ENCODE assay signal across 18 cellular contexts in the genomic region with DNA sequence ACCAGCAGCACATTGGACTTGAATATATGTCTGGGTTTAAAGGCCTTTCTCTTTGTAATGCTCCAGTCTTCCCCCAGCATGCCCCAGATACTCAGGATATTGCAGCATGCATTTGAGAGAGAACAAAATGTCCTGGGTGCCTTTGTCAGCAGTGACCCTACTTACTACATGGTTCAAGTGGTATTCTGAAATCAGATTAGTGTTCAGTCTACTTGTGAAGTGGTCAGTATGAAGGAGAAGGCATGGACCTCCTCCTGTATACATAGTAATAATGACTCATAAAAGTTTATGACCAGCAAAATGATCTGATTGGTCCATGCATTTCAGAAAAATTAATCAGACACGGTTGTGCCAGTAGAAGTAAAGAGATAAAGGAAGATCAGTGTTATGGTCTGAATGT. TPM values are rescaled to one million over a fixed set of nuclear protein-coding genes. Genes with fewer than 3 reads are reported as not detected.
DNase-seq lines count a peak whose midpoint lies in the region; ATAC-seq and TF ChIP-seq lines count a peak whose summit lies in the region.
"Had no signal": no experiment of that assay in that cellular context is flagged by ENCODE, and none has a peak within 500 bp of the region (broad histone marks: within the 10 kb centered on the region; RNA-seq: fewer than 3 reads in every experiment).

No MANE protein-coding gene starts in this region.

- no peak overlapping the region for H3K4me3 Mint-ChIP-seq in osteocyte (ENCODE audit: unreplicated experiment)
- H3K4me3 Mint-ChIP-seq: activated naive CD8-positive, alpha-beta T cell treated with anti-CD3 and anti-CD28 coated beads for 36 hours had no signal

- H3K27ac Mint-ChIP-seq in osteocyte (ENCODE audit: unreplicated experiment): peak overlapping the region; percentile 45
- H3K27ac Mint-ChIP-seq: activated naive CD8-positive, alpha-beta T cell treated with anti-CD3 and anti-CD28 coated beads for 36 hours had no signal

- no peak for TF ChIP-seq CTCF in osteocyte (IDR thresholded peaks at IDR 0.05)

- peak; percentile 45 for DNase-seq in AG08396 (ENCODE audit: low spot score)
- DNase-seq in RKO (ENCODE audit: low spot score): peak; percentile 66
- peak; percentile 78 for DNase-seq in fibroblast of gingiva (ENCODE audit: low read depth)
- DNase-seq in osteocyte (ENCODE audit: extremely low spot score, unreplicated experiment): no peak
- no peak for DNase-seq in SHP77 (lab: John Stamatoyannopoulos, UW)
- DNase-seq: activated naive CD8-positive, alpha-beta T cell treated with anti-CD3 and anti-CD28 coated beads for 36 hours; AML-193; dorsolateral prefrontal cortex; heart right ventricle; NCI-H187; nucleus accumbens; uterus; WERI-Rb-1 had no signal

- H3K9me3 Mint-ChIP-seq in osteocyte (ENCODE audit: unreplicated experiment): no peaks in the 10 kb centered on the region
- H3K9me3 Mint-ChIP-seq: activated naive CD8-positive, alpha-beta T cell treated with anti-CD3 and anti-CD28 coated beads for 36 hours had no signal

- H3K27me3 Mint-ChIP-seq in osteocyte (ENCODE audit: unreplicated experiment): no peaks in the 10 kb centered on the region
- H3K27me3 Mint-ChIP-seq: activated naive CD8-positive, alpha-beta T cell treated with anti-CD3 and anti-CD28 coated beads for 36 hours had no signal

- ATAC-seq in HG03354 (IDR thresholded peaks at IDR 0.05; ENCODE audit: poor library complexity, severe bottlenecking, unreplicated experiment) (no peak), HG02798 (IDR thresholded peaks at IDR 0.05; ENCODE audit: poor library complexity, unreplicated experiment) (no peak), GM19351 (IDR thresholded peaks at IDR 0.05; ENCODE audit: unreplicated experiment) (no peak)
- ATAC-seq: GM12878 had no signal

- H3K4me1 Mint-ChIP-seq in osteocyte (ENCODE audit: unreplicated experiment): peaks cover 62% of the 10 kb centered on the region

- H3K36me3 Mint-ChIP-seq in osteocyte (ENCODE audit: unreplicated experiment): peaks cover 19% of the 10 kb centered on the region
- H3K36me3 Mint-ChIP-seq: activated naive CD8-positive, alpha-beta T cell treated with anti-CD3 and anti-CD28 coated beads for 36 hours had no signal

RNA-seq across cellular contexts. Expression of a gene that starts 25.4 kb away (rescaled TPM):
- total RNA-seq in osteocyte: 3.4 and 4.3 TPM in 2 replicates
- total RNA-seq: SJSA1 had no signal

Comparison
In these comparisons a context has a peak if more than half of its experiments do, and no peak if none do; other contexts are left out.
1. DNase-seq: peak in AG08396 (single experiment), RKO (single experiment) and fibroblast of gingiva (single experiment); none in osteocyte (single experiment) and SHP77 (0 of 2).